In genomic region chr3:195542261-195542660, GRCh38 we compare ENCODE assay signal across 8 cellular contexts. TPM values are rescaled to one million over a fixed set of nuclear protein-coding genes. Genes with fewer than 3 reads are reported as not detected.
DNase-seq lines count a peak whose midpoint lies in the region; ATAC-seq and TF ChIP-seq lines count a peak whose summit lies in the region.

No MANE protein-coding gene starts in this region.

- no peaks in the 10 kb centered on the region for H3K27me3 Mint-ChIP-seq in activated naive CD8-positive, alpha-beta T cell treated with anti-CD3 and anti-CD28 coated beads, Interleukin-2, amount 10 ng/mL, durations not matched to agents 7 days and 5 days

- intact Hi-C loops in testis (cut with DNase I; ENCODE audit: low total_unique reads) = no loop called here

- no peaks in the 10 kb centered on the region for H3K27me3 ChIP-seq in testis

- H3K4me3 ChIP-seq in Jurkat, Clone E6-1 (ENCODE audit: low read length) = peak overlapping the region; percentile 72
- peak overlapping the region; percentile 79 to 98 for H3K4me3 ChIP-seq in testis

- TF ChIP-seq POLR2A in testis (IDR thresholded peaks at IDR 0.05) = no peak

- H3K9me3 Mint-ChIP-seq in activated naive CD8-positive, alpha-beta T cell treated with anti-CD3 and anti-CD28 coated beads, Interleukin-2, amount 10 ng/mL, durations not matched to agents 7 days and 5 days = no peaks in the 10 kb centered on the region

- no peaks in the 10 kb centered on the region for H3K9me3 ChIP-seq in testis

- POLR2A ChIA-PET in activated naive CD8-positive, alpha-beta T cell treated with anti-CD3 and anti-CD28 coated beads, Interleukin-2, amount 10 ng/mL, durations not matched to agents 7 days and 5 days (lab: Charles Lee) = interaction anchor here (0.7 to 3.1 kb wide), 11 partner anchors 9 to 367 kb away, joined by 3 to 21 read pairs (median 4); partner anchors contain the start of genes ACAP2, TNK2 and XXYLT1

- peaks cover 20% of the 10 kb centered on the region for H3K4me1 ChIP-seq in testis

- WGBS in testis, 2 donors = 0% methylated on average over 6 of the region's 6 CpGs

- peak overlapping the region; percentile 90 for H3K27ac Mint-ChIP-seq in activated naive CD8-positive, alpha-beta T cell treated with anti-CD3 and anti-CD28 coated beads, Interleukin-2, amount 10 ng/mL, durations not matched to agents 7 days and 5 days

- peaks cover 5% of the 10 kb centered on the region for H3K36me3 Mint-ChIP-seq in activated naive CD8-positive, alpha-beta T cell treated with anti-CD3 and anti-CD28 coated beads, Interleukin-2, amount 10 ng/mL, durations not matched to agents 7 days and 5 days

- peaks cover 59% of the 10 kb centered on the region for H3K4me1 Mint-ChIP-seq in activated naive CD8-positive, alpha-beta T cell treated with anti-CD3 and anti-CD28 coated beads, Interleukin-2, amount 10 ng/mL, durations not matched to agents 7 days and 5 days

- DNase-seq in ELR (ENCODE audit: low read depth) (peak; percentile 37), kidney tubule cell (ENCODE audit: low spot score) (peak; percentile 26), testis (no peak), NCI-H2029 treated with DMSO at 0.1 percent for 48 hours (lab: John Stamatoyannopoulos, UW) (no peak), SW 1271 (lab: John Stamatoyannopoulos, UW) (no peak)
- no peak for DNase-seq in Jurkat, Clone E6-1 (ENCODE audit: low read depth, low spot score)
- DNase-seq in activated naive CD8-positive, alpha-beta T cell treated with anti-CD3 and anti-CD28 coated beads, Interleukin-2, amount 10 ng/mL, durations not matched to agents 7 days and 5 days = no peak
- DNase-seq in stimulated activated naive CD4-positive, alpha-beta T cell treated with Interleukin-2 at 50 U/mL for 16 hours (lab: John Stamatoyannopoulos, UW) = no peak

- ATAC-seq in activated naive CD8-positive, alpha-beta T cell treated with anti-CD3 and anti-CD28 coated beads, Interleukin-2, amount 10 ng/mL, durations not matched to agents 7 days and 5 days (ENCODE audit: low read depth) = no peak

- peak overlapping the region; percentile 84 for H3K4me3 Mint-ChIP-seq in activated naive CD8-positive, alpha-beta T cell treated with anti-CD3 and anti-CD28 coated beads, Interleukin-2, amount 10 ng/mL, durations not matched to agents 7 days and 5 days

- no peak for TF ChIP-seq CTCF in testis (IDR thresholded peaks at IDR 0.05)

- H3K27ac ChIP-seq in testis = peak overlapping the region; percentile 83 to 90

- no peaks in the 10 kb centered on the region for H3K36me3 ChIP-seq in testis (ENCODE audit: low read depth, missing control alignments)

RNA-seq across cellular contexts. Expression of gene PPP1R2, which starts 0.9 kb away (rescaled TPM):
- 44.6 TPM for polyA plus RNA-seq in Jurkat, Clone E6-1 (2012; ENCODE audit: insufficient read depth, insufficient read length)
- total RNA-seq in activated naive CD8-positive, alpha-beta T cell treated with anti-CD3 and anti-CD28 coated beads, Interleukin-2, amount 10 ng/mL, durations not matched to agents 7 days and 5 days = 10 to 100 TPM; 85.3 to 93.6 TPM
- total RNA-seq in testis = 100 to 1,000 TPM; 109 to 129 TPM
- 132 TPM for polyA plus RNA-seq in testis (ENCODE audit: insufficient read depth, low read depth, low replicate concordance)

RNA-seq across cellular contexts. Expression of gene APOD, which starts 41.5 kb away (rescaled TPM):
- not detected for polyA plus RNA-seq in Jurkat, Clone E6-1 (2012; ENCODE audit: insufficient read depth, insufficient read length)
- total RNA-seq in activated naive CD8-positive, alpha-beta T cell treated with anti-CD3 and anti-CD28 coated beads, Interleukin-2, amount 10 ng/mL, durations not matched to agents 7 days and 5 days = not detected
- 10 to 100 TPM; 55.0 to 83.9 TPM for total RNA-seq in testis
- 99.8 TPM for polyA plus RNA-seq in testis (ENCODE audit: insufficient read depth, low read depth, low replicate concordance)

Comparison
In these comparisons a context has a peak if more than half of its experiments do, and no peak if none do; other contexts are left out.
1. DNase-seq: peak in ELR (single experiment) and kidney tubule cell (single experiment); none in Jurkat, Clone E6-1 (single experiment), activated naive CD8-positive, alpha-beta T cell treated with anti-CD3 and anti-CD28 coated beads, Interleukin-2, amount 10 ng/mL, durations not matched to agents 7 days and 5 days (single experiment), testis (single experiment), NCI-H2029 treated with DMSO at 0.1 percent for 48 hours (single experiment), SW 1271 (0 of 2) and stimulated activated naive CD4-positive, alpha-beta T cell treated with Interleukin-2 at 50 U/mL for 16 hours (single experiment).
2. RNA of gene APOD, which starts 41.5 kb away (total RNA-seq): 55.0 to 83.9 TPM in testis; not detected in activated naive CD8-positive, alpha-beta T cell treated with anti-CD3 and anti-CD28 coated beads, Interleukin-2, amount 10 ng/mL, durations not matched to agents 7 days and 5 days; every median in the first group is over 10 times any median in the second.